Comparison of ENCODE assay signal across 8 cellular contexts in genomic region chr17:80035687-80035936, GRCh38. TPM values are rescaled to one million over a fixed set of nuclear protein-coding genes. Genes with fewer than 3 reads are reported as not detected.
DNase-seq lines count a peak whose midpoint lies in the region; ATAC-seq and TF ChIP-seq lines count a peak whose summit lies in the region.

TSS of gene TBC1D16 (minus strand) at chr17:80035872. CDS start at chr17:80013547, 22,325 bp downstream.

- DNase-seq in A673 (ENCODE audit: low spot score), result no peak
- no peak for DNase-seq in MCF 10A (ENCODE audit: unreplicated experiment)
- DNase-seq in thoracic aorta (ENCODE audit: low spot score), result no peak
- no peak for DNase-seq in NCI-H1417 treated with DMSO at 0.1 percent for 48 hours (lab: John Stamatoyannopoulos, UW)

- BruUV-seq in A673 (replicated peaks; lab: Mats Ljungman, UMichigan), result no TSS peak
- no TSS peak for BruUV-seq in MCF 10A (replicated peaks; lab: Mats Ljungman, UMichigan)

- H3K4me1 ChIP-seq in A673 (ENCODE audit: insufficient read depth, low read length, poor library complexity, severe bottlenecking), result peaks cover 5% of the 10 kb centered on the region
- peaks cover 3 to 32% (median 19%) of the 10 kb centered on the region in 4 donors for H3K4me1 ChIP-seq in liver (ENCODE audit: control insufficient read depth in 4 of 4, insufficient read depth in 4 of 4, low read length in 3 of 4)
- peaks cover 4 to 20% of the 10 kb centered on the region in 2 donors for H3K4me1 ChIP-seq in thoracic aorta (ENCODE audit: control insufficient read depth in 1 of 2, low read depth in 2 of 2)

- peaks cover 24% of the 10 kb centered on the region for H3K36me3 Mint-ChIP-seq in MCF 10A (ENCODE audit: insufficient read depth, unreplicated experiment)

- TF ChIP-seq RAD21 in liver (IDR thresholded peaks at IDR 0.05), result no peak

- H3K27me3 Mint-ChIP-seq in MCF 10A (ENCODE audit: insufficient read depth, unreplicated experiment), result no peaks in the 10 kb centered on the region

- intact Hi-C loops in A673 (cut with micrococcal nuclease; ENCODE audit: unreplicated experiment), result no loop called here
- intact Hi-C loops in MCF 10A (cut with micrococcal nuclease), result loop anchor here (1.0 kb wide), 1 partner anchor 27 kb away; no protein-coding TSS in a partner anchor

- peak within 1 kb of the TSS; percentile 94 for H3K27ac Mint-ChIP-seq in MCF 10A (ENCODE audit: low read depth, unreplicated experiment)

- peak within 1 kb of the TSS; percentile 84 to 91 for H3K9ac ChIP-seq in liver (ENCODE audit: low read depth in 1 of 2, low read length in 2 of 2)

- no peaks in the 10 kb centered on the region for H3K9me3 Mint-ChIP-seq in MCF 10A (ENCODE audit: unreplicated experiment)

- CTCF ChIA-PET in A673 (lab: Charles Lee), result no interaction called here
- CTCF ChIA-PET in MCF 10A (lab: Yijun Ruan, JAX), result no interaction called here

- POLR2A ChIA-PET in A673 (lab: Charles Lee; ENCODE audit: low non-redundant PET), result no interaction called here
- POLR2A ChIA-PET in MCF 10A (lab: Yijun Ruan, JAX), result interaction anchor here (1.2 to 1.9 kb wide), 3 partner anchors 18 to 234 kb away, joined by 3 to 9 read pairs (median 4); no protein-coding TSS in a partner anchor

- H3K36me3 ChIP-seq in A673 (ENCODE audit: insufficient read depth, low read length, poor library complexity, severe bottlenecking) (no peaks in the 10 kb centered on the region), liver (ENCODE audit: control insufficient read depth in 4 of 4, insufficient read depth in 3 of 4, low read depth in 1 of 4, low read length in 3 of 4) (no peaks in the 10 kb centered on the region), thoracic aorta (no peaks in the 10 kb centered on the region)

- ATAC-seq in HG03442 (IDR thresholded peaks at IDR 0.05; ENCODE audit: unreplicated experiment), result peak; percentile 41
- no peak for ATAC-seq in thoracic aorta (ENCODE audit: insufficient number of reproducible peaks, low FRiP score, low read depth)
- ATAC-seq in GM21528 (IDR thresholded peaks at IDR 0.05; ENCODE audit: low FRiP score, unreplicated experiment), result no peak
- no peak for ATAC-seq in GM18867 (IDR thresholded peaks at IDR 0.05; ENCODE audit: unreplicated experiment)

- H3K9me3 ChIP-seq in A673 (ENCODE audit: low read depth, low read length, poor library complexity, severe bottlenecking) (no peaks in the 10 kb centered on the region), liver (ENCODE audit: control insufficient read depth in 4 of 4, low read length in 3 of 4) (no peaks in the 10 kb centered on the region), thoracic aorta (no peaks in the 10 kb centered on the region)

- H3K4me3 ChIP-seq in A673 (ENCODE audit: low read depth, low read length, poor library complexity, severe bottlenecking) (peak within 1 kb of the TSS; percentile 85), liver (ENCODE audit: low read depth in 1 of 3, low read length in 3 of 3) (peak within 1 kb of the TSS; percentile 77 to 93 (median 78)), thoracic aorta (peak within 1 kb of the TSS; percentile 96)

- WGBS in liver, result 2% methylated on average over 46 of the region's 46 CpGs

- peaks cover 21% of the 10 kb centered on the region for H3K4me1 Mint-ChIP-seq in MCF 10A (ENCODE audit: insufficient read depth, unreplicated experiment)

- TF ChIP-seq CTCF in A673 (conservative IDR thresholded peaks at IDR 0.05; ENCODE audit: low read depth, low read length), result no peak
- TF ChIP-seq CTCF in MCF 10A (IDR thresholded peaks at IDR 0.05; ENCODE audit: unreplicated experiment), result no peak
- TF ChIP-seq CTCF in liver (IDR thresholded peaks at IDR 0.05; ENCODE audit: low read depth, low read length, missing input control), result no peak
- TF ChIP-seq CTCF in thoracic aorta (IDR thresholded peaks at IDR 0.05), result no peak

- peak within 1 kb of the TSS; percentile 93 for H3K4me3 Mint-ChIP-seq in MCF 10A (ENCODE audit: unreplicated experiment)

- H3K27me3 ChIP-seq in A673 (replicated peaks; ENCODE audit: insufficient read depth, low read depth, low read length, poor library complexity) (no peaks in the 10 kb centered on the region), liver (ENCODE audit: control insufficient read depth in 4 of 4, insufficient read depth in 4 of 4, low read length in 3 of 4) (no peaks in the 10 kb centered on the region), thoracic aorta (replicated peaks; ENCODE audit: insufficient read depth) (no peaks in the 10 kb centered on the region)

- H3K27ac ChIP-seq in A673 (ENCODE audit: low read depth, low read length, poor library complexity, severe bottlenecking) (peak within 1 kb of the TSS; percentile 85), liver (ENCODE audit: low read depth in 1 of 2, low read length in 2 of 2) (peak within 1 kb of the TSS; percentile 90 to 98), thoracic aorta (peak within 1 kb of the TSS; percentile 81 to 89)

TF ChIP-seq in liver, 16 proteins besides CTCF, POLR2A, EP300 and RAD21:
- TF ChIP-seq FOXA1 (IDR thresholded peaks at IDR 0.05) (no peak), HNF4A (conservative IDR thresholded peaks at IDR 0.05) (no peak), JUND (IDR thresholded peaks at IDR 0.05) (no peak), NR2F2 (IDR thresholded peaks at IDR 0.05) (no peak), YY1 (IDR thresholded peaks at IDR 0.05) (no peak), TAF1 (conservative IDR thresholded peaks at IDR 0.05) (no peak)

RNA-seq across cellular contexts. Expression of gene TBC1D16, which starts in this region (rescaled TPM):
- total RNA-seq in A673 (2021) (49.1 and 54.7 TPM in 2 replicates), MCF 10A (2022) (21.1 and 26.5 TPM in 2 replicates), liver (10 to 100 TPM in 1 of 2 donors, 1 to 10 TPM in 1; 4.7 to 29.5 TPM), thoracic aorta (10 to 100 TPM; 45.9 to 52.1 TPM)
- polyA plus RNA-seq in liver, result 1 to 10 TPM; 3.4 to 4.7 TPM
